In the genomic region with DNA sequence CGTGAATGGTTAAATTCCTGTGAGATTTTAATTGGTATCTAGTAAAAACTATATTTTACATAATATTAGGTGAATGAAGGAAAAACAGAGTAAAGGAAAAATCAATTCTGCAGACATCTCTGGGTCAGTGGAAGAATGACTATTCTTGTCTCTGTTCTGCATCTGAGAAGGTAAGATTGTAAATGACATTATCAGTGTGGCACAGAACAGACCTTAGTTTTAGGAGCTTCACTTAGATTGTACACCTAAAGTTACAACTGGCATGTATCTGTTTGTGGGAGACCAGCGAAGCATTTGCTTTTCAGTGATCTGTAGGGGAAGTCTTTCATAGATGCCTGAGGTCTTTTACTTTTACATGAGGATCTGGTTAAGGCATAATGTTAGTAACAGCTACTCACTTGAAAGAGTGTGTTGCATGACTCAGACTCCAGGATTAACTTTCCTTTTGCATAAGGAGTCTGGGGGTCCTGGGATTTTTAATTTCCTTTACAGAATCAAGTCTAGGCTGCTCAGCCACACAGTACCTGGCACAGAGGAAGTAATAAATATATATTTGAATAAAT, we compare ENCODE assay signal across 1 cellular context.
TF ChIP-seq lines count a peak whose summit lies in the region.

No MANE protein-coding gene starts in this region.

TF ChIP-seq in K562, 482 proteins besides CTCF, POLR2A, EP300 and RAD21 (continued from another document):
- peak; percentile 36; the same call in 1 of the 2 replicates for TF ChIP-seq JUND (IDR thresholded peaks at IDR 0.05; ENCODE audit: borderline replicate concordance, low read depth, low read length)
- no peak for TF ChIP-seq JUND (tag; IDR thresholded peaks at IDR 0.05; ENCODE audit: borderline replicate concordance, low read depth, low read length)
- peak; percentile 57 for TF ChIP-seq ARID1B (IDR thresholded peaks at IDR 0.05)
- TF ChIP-seq HDAC6 (IDR thresholded peaks at IDR 0.05; ENCODE audit: low read depth, low read length): no peak
- TF ChIP-seq SMARCE1 (IDR thresholded peaks at IDR 0.05): 0 out of 2 replicates have a peak, but pooled peaks have one; percentile 22
- peak; percentile 49; the same call in 1 of the 2 replicates for TF ChIP-seq ZEB2 (IDR thresholded peaks at IDR 0.05)
- no peak for TF ChIP-seq NUFIP1 (IDR thresholded peaks at IDR 0.05; ENCODE audit: partially characterized antibody)
- no peak for TF ChIP-seq ZNF232 (CRISPR knock-in tag; IDR thresholded peaks at IDR 0.05)
- TF ChIP-seq TEAD4 (IDR thresholded peaks at IDR 0.05; ENCODE audit: low read length): peak; percentile 20; the same call in 1 of the 2 replicates
- TF ChIP-seq TEAD4 (CRISPR knock-in tag; IDR thresholded peaks at IDR 0.05; ENCODE audit: borderline replicate concordance): no peak
- peak; percentile 41; the same call in 1 of the 2 replicates for TF ChIP-seq TAL1 (IDR thresholded peaks at IDR 0.05)
- 0 out of 4 replicates have a peak, but pooled peaks of 1 of the 2 experiments have one; percentile 15 for TF ChIP-seq RCOR1 (IDR thresholded peaks at IDR 0.05; ENCODE audit: borderline replicate concordance in 1 of 2, low read depth in 2 of 2, low read length in 2 of 2)
- no peak for TF ChIP-seq PTRF (tag; IDR thresholded peaks at IDR 0.05)
- TF ChIP-seq ZNF239 (CRISPR knock-in tag; IDR thresholded peaks at IDR 0.05): no peak
